ENCODE assay signal across 8 cellular contexts in the genomic region with DNA sequence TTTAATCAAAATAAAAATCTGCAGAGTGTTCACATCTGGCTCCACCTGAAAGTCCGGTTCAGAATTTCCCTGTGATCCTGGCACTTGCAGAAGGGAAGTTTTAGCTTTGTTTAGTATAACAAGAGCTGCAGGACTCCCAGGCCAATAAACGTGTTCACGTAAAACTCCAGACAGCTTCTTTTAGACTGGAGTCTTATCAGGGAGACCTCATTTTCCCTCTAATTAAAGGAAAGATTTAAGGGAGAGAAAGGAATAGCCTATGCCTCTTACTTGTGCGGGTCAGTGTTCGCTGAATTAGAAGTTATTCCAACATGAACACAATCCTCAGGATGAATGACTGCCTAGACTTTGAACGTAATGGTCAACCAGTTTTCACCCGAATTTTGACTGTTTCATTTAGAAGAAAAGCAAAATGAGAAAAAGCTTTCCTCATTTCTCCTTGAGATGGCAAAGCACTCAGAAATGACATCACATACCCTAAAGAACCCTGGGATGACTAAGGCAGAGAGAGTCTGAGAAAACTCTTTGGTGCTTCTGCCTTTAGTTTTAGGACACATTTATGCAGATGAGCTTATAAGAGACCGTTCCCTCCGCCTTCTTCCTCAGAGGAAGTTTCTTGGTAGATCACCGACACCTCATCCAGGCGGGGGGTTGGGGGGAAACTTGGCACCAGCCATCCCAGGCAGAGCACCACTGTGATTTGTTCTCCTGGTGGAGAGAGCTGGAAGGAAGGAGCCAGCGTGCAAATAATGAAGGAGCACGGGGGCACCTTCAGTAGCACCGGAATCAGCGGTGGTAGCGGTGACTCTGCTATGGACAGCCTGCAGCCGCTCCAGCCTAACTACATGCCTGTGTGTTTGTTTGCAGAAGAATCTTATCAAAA.
DNase-seq lines count a peak whose midpoint lies in the region; ATAC-seq and TF ChIP-seq lines count a peak whose summit lies in the region.

No MANE protein-coding gene starts in this region.

- peak; percentile 54 for TF ChIP-seq POLR2A in GM10847 (IDR thresholded peaks at IDR 0.05; ENCODE audit: extremely low read depth, insufficient read length)

- H3K4me3 ChIP-seq in coronary artery = peak overlapping the region; percentile 68

- peak overlapping the region; percentile 77 to 85 for H3K27ac ChIP-seq in coronary artery
- peak overlapping the region; percentile 78 for H3K27ac ChIP-seq in layer of hippocampus (ENCODE audit: low read depth, low read length)

- TF ChIP-seq CTCF in coronary artery (IDR thresholded peaks at IDR 0.05) = no peak

- peak; percentile 18 for ATAC-seq in HG02973 (IDR thresholded peaks at IDR 0.05; ENCODE audit: unreplicated experiment)
- ATAC-seq in HG02840 (IDR thresholded peaks at IDR 0.05; ENCODE audit: low FRiP score, unreplicated experiment) = no peak

- H3K27me3 ChIP-seq in layer of hippocampus (ENCODE audit: control insufficient read depth, insufficient read depth, low read length) = no peaks in the 10 kb centered on the region

- DNase-seq in T1000 (lab: John Stamatoyannopoulos, UW) = peak; percentile 63
- DNase-seq in coronary artery (ENCODE audit: low spot score) = peak; percentile 83
- DNase-seq in stimulated activated CD4-positive, alpha-beta T cell treated with anti-CD3 and anti-CD28 coated beads, Interleukin-2, amount 100 ng/mL, for 48 hours = peak; percentile 29 to 30
- no peak for DNase-seq in NCI-H1694 (lab: John Stamatoyannopoulos, UW)
